23 cellular contexts compared by ENCODE assay signal in the genomic region with DNA sequence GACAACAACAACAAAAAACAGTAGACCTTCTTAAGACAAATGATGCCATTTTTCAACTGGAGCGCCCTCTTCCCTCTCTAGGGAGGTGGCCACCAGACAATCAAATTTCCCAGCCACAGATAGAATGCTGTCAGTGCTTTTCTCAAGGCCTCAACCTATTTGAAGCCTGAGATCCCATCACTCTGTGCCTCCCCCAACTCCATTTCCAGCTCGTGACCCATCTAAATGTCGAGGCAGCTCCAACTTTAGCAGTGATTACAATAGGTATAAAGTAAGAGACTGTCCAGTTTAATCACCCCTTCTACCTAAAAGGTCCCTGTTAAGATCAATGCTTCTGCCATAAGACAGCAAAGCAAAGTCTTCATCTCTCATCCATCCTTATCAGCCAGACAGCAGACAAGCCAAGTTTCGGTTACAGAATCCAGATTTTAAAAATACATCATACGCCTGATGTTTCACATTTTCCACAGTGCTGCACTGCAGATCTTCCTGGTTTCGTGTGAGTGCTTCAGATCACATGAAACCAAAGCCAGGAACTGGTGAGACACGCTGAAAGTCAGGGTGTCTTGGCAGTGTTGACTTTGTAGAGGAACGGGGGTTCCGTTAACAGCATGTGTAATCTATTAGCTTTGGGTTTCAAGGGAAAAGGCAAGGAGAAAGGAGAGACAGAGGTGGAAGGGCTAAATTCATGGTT.
A peak's percentile ranks its signal among the peaks of the same experiment; 100 is the strongest.
DNase-seq lines count a peak whose midpoint lies in the region; ATAC-seq, FAIRE-seq and TF ChIP-seq lines count a peak whose summit lies in the region.
"Had no signal": no experiment of that assay in that cellular context is flagged by ENCODE, and none has a peak within 500 bp of the region (broad histone marks: within the 10 kb centered on the region; RNA-seq: fewer than 3 reads in every experiment).

No MANE protein-coding gene starts in this region.

- TF ChIP-seq EP300 in HepG2 (IDR thresholded peaks at IDR 0.05; ENCODE audit: low read depth in 2 of 2, low read length in 2 of 2) (no peak), HepG2 (CRISPR knock-in tag; IDR thresholded peaks at IDR 0.05; ENCODE audit: borderline replicate concordance) (no peak)

- H3K4me3 Mint-ChIP-seq in chondrocyte (ENCODE audit: unreplicated experiment), result no peak overlapping the region
- H3K4me3 Mint-ChIP-seq: activated T-helper 1 cell treated with anti-CD3 and anti-CD28 coated beads, Interleukin-12 subunit alpha, Interleukin-12 subunit beta, Interleukin-2, Interleukin-4 antibody, amounts not matched to agents 30 ng/mL and 10 ng/mL and 1 ng/mL, durations not matched to agents 14 hours and 24 hours and 36 hours; central memory CD8-positive, alpha-beta T cell; naive thymus-derived CD8-positive, alpha-beta T cell; stimulated activated naive CD8-positive, alpha-beta T cell treated with anti-CD3 and anti-CD28 coated beads, Interleukin-15, Interleukin-2, amounts not matched to agents 100 ng/mL and 50 ng/mL, for 24 hours had no signal

- no peak for TF ChIP-seq RAD21 in liver (IDR thresholded peaks at IDR 0.05)
- no peak for TF ChIP-seq RAD21 in HepG2 (CRISPR knock-in tag; IDR thresholded peaks at IDR 0.05)

- H3K4me1 ChIP-seq in liver (ENCODE audit: control insufficient read depth in 4 of 4, insufficient read depth in 4 of 4, low read length in 3 of 4) (no peaks in the 10 kb centered on the region), HepG2 (ENCODE audit: insufficient read depth, low read length) (no peaks in the 10 kb centered on the region), hepatocyte (ENCODE audit: insufficient read depth) (no peaks in the 10 kb centered on the region), ascending aorta (no peaks in the 10 kb centered on the region)
- H3K4me1 ChIP-seq: A549, HAP-1, parathyroid adenoma, upper lobe of left lung had no signal

- WGBS in liver, result 84% methylated on average over 9 of the region's 9 CpGs
- 42% methylated on average over 9 of the region's 9 CpGs for WGBS in HepG2 (ENCODE audit: low lambda C conversion rate)
- WGBS in hepatocyte (ENCODE audit: low lambda C conversion rate, missing lambda C conversion rate), result 76% methylated on average over 9 of the region's 9 CpGs

- no peaks in the 10 kb centered on the region for H3K9me3 Mint-ChIP-seq in chondrocyte (ENCODE audit: low read depth)
- H3K9me3 Mint-ChIP-seq: activated T-helper 1 cell treated with anti-CD3 and anti-CD28 coated beads, Interleukin-12 subunit alpha, Interleukin-12 subunit beta, Interleukin-2, Interleukin-4 antibody, amounts not matched to agents 30 ng/mL and 10 ng/mL and 1 ng/mL, durations not matched to agents 14 hours and 24 hours and 36 hours; central memory CD8-positive, alpha-beta T cell; stimulated activated naive CD8-positive, alpha-beta T cell treated with anti-CD3 and anti-CD28 coated beads, Interleukin-15, Interleukin-2, amounts not matched to agents 100 ng/mL and 50 ng/mL, for 24 hours had no signal

- H3K79me2 ChIP-seq in HepG2 (ENCODE audit: insufficient read depth, low read length) (no peaks in the 10 kb centered on the region), hepatocyte (no peaks in the 10 kb centered on the region)
- H3K79me2 ChIP-seq: parathyroid adenoma had no signal

- H4K20me1 ChIP-seq in HepG2 (ENCODE audit: insufficient read depth, low read length) (no peaks in the 10 kb centered on the region), hepatocyte (ENCODE audit: insufficient read depth, poor library complexity, severe bottlenecking) (no peaks in the 10 kb centered on the region)

- BruUV-seq in HepG2 (replicated peaks; lab: Mats Ljungman, UMichigan), result no TSS peak

- H3K27me3 ChIP-seq in liver (ENCODE audit: control insufficient read depth in 4 of 4, insufficient read depth in 4 of 4, low read length in 3 of 4), result no peaks in the 10 kb centered on the region
- no peaks in the 10 kb centered on the region; a peak in 1 of 5 replicates for H3K27me3 ChIP-seq in HepG2 (ENCODE audit: control insufficient read depth in 1 of 2, insufficient read depth in 2 of 2, low read length in 2 of 2)
- H3K27me3 ChIP-seq in hepatocyte, result no peaks in the 10 kb centered on the region
- no peaks in the 10 kb centered on the region for H3K27me3 ChIP-seq in brain microvascular endothelial cell (replicated peaks)
- H3K27me3 ChIP-seq in ascending aorta, result no peaks in the 10 kb centered on the region
- H3K27me3 ChIP-seq: upper lobe of left lung had no signal

- H3K9me3 ChIP-seq in liver (ENCODE audit: control insufficient read depth in 4 of 4, low read length in 3 of 4) (peaks cover 0 to 3% (median 0%) of the 10 kb centered on the region in 4 donors), HepG2 (ENCODE audit: low read length) (no peaks in the 10 kb centered on the region), hepatocyte (ENCODE audit: low read depth) (no peaks in the 10 kb centered on the region), ascending aorta (no peaks in the 10 kb centered on the region)
- H3K9me3 ChIP-seq: A549, HAP-1, upper lobe of left lung had no signal

- H3K9ac ChIP-seq in liver (ENCODE audit: low read depth in 1 of 2, low read length in 2 of 2) (no peak overlapping the region), HepG2 (ENCODE audit: insufficient read depth, low read depth, low read length) (no peak overlapping the region)
- H3K9ac ChIP-seq: parathyroid adenoma had no signal

- H3K4me1 Mint-ChIP-seq in chondrocyte (ENCODE audit: low read depth), result peaks cover 5% of the 10 kb centered on the region
- H3K4me1 Mint-ChIP-seq: central memory CD8-positive, alpha-beta T cell; naive thymus-derived CD8-positive, alpha-beta T cell had no signal

- no peak overlapping the region for H3K27ac ChIP-seq in liver (ENCODE audit: low read depth in 1 of 2, low read length in 2 of 2)
- H3K27ac ChIP-seq in HepG2 (ENCODE audit: extremely low read length, insufficient read depth, low read length), result no peak overlapping the region
- peak overlapping the region; percentile 56 for H3K27ac ChIP-seq in hepatocyte
- H3K27ac ChIP-seq in brain microvascular endothelial cell, result no peak overlapping the region
- no peak overlapping the region for H3K27ac ChIP-seq in ascending aorta
- H3K27ac ChIP-seq: A549, parathyroid adenoma, upper lobe of left lung had no signal

- no peaks in the 10 kb centered on the region for H3K27me3 Mint-ChIP-seq in chondrocyte (ENCODE audit: low read depth)

- CTCF ChIA-PET in HepG2 (lab: Yijun Ruan, JAX; ENCODE audit: low intra/inter-chr PET ratio, low total read pairs), result no interaction called here

- no peaks in the 10 kb centered on the region for H3K36me3 Mint-ChIP-seq in chondrocyte (ENCODE audit: low read depth)
- H3K36me3 Mint-ChIP-seq: naive thymus-derived CD8-positive, alpha-beta T cell had no signal

- TF ChIP-seq CTCF in liver (IDR thresholded peaks at IDR 0.05; ENCODE audit: low read depth, low read length, missing input control) (no peak), HepG2 (CRISPR knock-in tag; IDR thresholded peaks at IDR 0.05) (no peak), chondrocyte (IDR thresholded peaks at IDR 0.05) (no peak), hepatocyte (IDR thresholded peaks at IDR 0.05; ENCODE audit: poor library complexity) (no peak), brain microvascular endothelial cell (IDR thresholded peaks at IDR 0.05; ENCODE audit: low read depth, low read length, missing control alignments) (no peak), ascending aorta (IDR thresholded peaks at IDR 0.05) (no peak)

- no peak overlapping the region for H2AFZ ChIP-seq in HepG2 (ENCODE audit: low read length)
- H2AFZ ChIP-seq in hepatocyte, result no peak overlapping the region
- H2AFZ ChIP-seq: parathyroid adenoma had no signal

- in situ Hi-C loops in HepG2 (cut with HindIII; ENCODE audit: extremely low pct_ligation_motif_present, low pct_unique_long_range_greater_than_20kb), result no loop called here
- in situ Hi-C loops in brain microvascular endothelial cell (cut with HindIII; ENCODE audit: low pct_ligation_motif_present, low sequenced_read_pairs), result no loop called here

- no peak for FAIRE-seq in HepG2 (lab: Jason Lieb, UNC)

- ATAC-seq in HepG2, result no peak
- ATAC-seq: A549; naive thymus-derived CD8-positive, alpha-beta T cell had no signal

- H3K9me2 ChIP-seq in hepatocyte (replicated peaks; ENCODE audit: insufficient read depth), result no peaks in the 10 kb centered on the region

- no peak overlapping the region for H3K4me2 ChIP-seq in HepG2 (ENCODE audit: low read depth, low read length)
- no peak overlapping the region for H3K4me2 ChIP-seq in hepatocyte
- H3K4me2 ChIP-seq: A549 had no signal

- H3K4me3 ChIP-seq in liver (ENCODE audit: low read depth in 1 of 3, low read length in 3 of 3) (no peak overlapping the region), HepG2 (replicated peaks in 1 of 3; ENCODE audit: insufficient read depth in 1 of 3, low read depth in 2 of 3, low read length in 3 of 3) (no peak overlapping the region), hepatocyte (no peak overlapping the region), brain microvascular endothelial cell (ENCODE audit: low read depth, low read length) (no peak overlapping the region), ascending aorta (no peak overlapping the region)
- H3K4me3 ChIP-seq: A549, HAP-1, upper lobe of left lung had no signal

- peak overlapping the region; percentile 65 for H3K27ac Mint-ChIP-seq in chondrocyte (ENCODE audit: unreplicated experiment)
- H3K27ac Mint-ChIP-seq: activated T-helper 1 cell treated with anti-CD3 and anti-CD28 coated beads, Interleukin-12 subunit alpha, Interleukin-12 subunit beta, Interleukin-2, Interleukin-4 antibody, amounts not matched to agents 30 ng/mL and 10 ng/mL and 1 ng/mL, durations not matched to agents 14 hours and 24 hours and 36 hours; naive thymus-derived CD8-positive, alpha-beta T cell; stimulated activated naive CD8-positive, alpha-beta T cell treated with anti-CD3 and anti-CD28 coated beads, Interleukin-15, Interleukin-2, amounts not matched to agents 100 ng/mL and 50 ng/mL, for 24 hours had no signal

- H3K36me3 ChIP-seq in liver (ENCODE audit: control insufficient read depth in 4 of 4, insufficient read depth in 3 of 4, low read depth in 1 of 4, low read length in 3 of 4) (no peaks in the 10 kb centered on the region), HepG2 (replicated peaks in 1 of 2; ENCODE audit: control insufficient read depth in 1 of 2, insufficient read depth in 2 of 2, low read length in 2 of 2) (no peaks in the 10 kb centered on the region), hepatocyte (replicated peaks; ENCODE audit: insufficient read depth, low read depth) (no peaks in the 10 kb centered on the region), brain microvascular endothelial cell (replicated peaks) (no peaks in the 10 kb centered on the region), ascending aorta (no peaks in the 10 kb centered on the region)
- H3K36me3 ChIP-seq: HAP-1, upper lobe of left lung had no signal

- POLR2A ChIA-PET in HepG2 (lab: Yijun Ruan, JAX), result no interaction called here

- DNase-seq in HepG2 (ENCODE audit: low spot score), result no peak
- DNase-seq in chondrocyte (ENCODE audit: low spot score), result no peak
- DNase-seq in hepatocyte (ENCODE audit: low spot score), result peak; percentile 39
- DNase-seq in brain microvascular endothelial cell, result no peak
- no peak for DNase-seq in mesenteric fat pad (ENCODE audit: low spot score)
- DNase-seq in ascending aorta (ENCODE audit: low spot score in 2 of 2), result no peak
- DNase-seq in activated CD8-positive, alpha-beta memory T cell treated with anti-CD3 and anti-CD28 coated beads, Interleukin-2, amount 50 U/mL, for 4 hours, result no peak
- DNase-seq: activated CD8-positive, alpha-beta memory T cell treated with anti-CD3 and anti-CD28 coated beads for 24 hours; effector CD4-positive, alpha-beta T cell; GDM1; naive thymus-derived CD8-positive, alpha-beta T cell; NCI-H1105 treated with DMSO at 0.1 percent for 48 hours; NCI-H524 treated with DMSO at 0.1 percent for 48 hours; stimulated activated CD4-positive, alpha-beta T cell treated with anti-CD3 and anti-CD28 coated beads, Interleukin-1b, Interleukin-23, amount 100 ng/mL, for 48 hours; T-helper 2 cell; upper lobe of left lung had no signal

- TF ChIP-seq POLR2A in HepG2 (IDR thresholded peaks at IDR 0.05; ENCODE audit: insufficient read depth in 1 of 2, low read depth in 2 of 2, low read length in 2 of 2), result no peak

- intact Hi-C loops in HepG2 (cut with micrococcal nuclease; ENCODE audit: unreplicated experiment), result no loop called here
- intact Hi-C loops in ascending aorta (cut with DNase I), result no loop called here
